1 cellular context compared by ENCODE assay signal in genomic region chr12:3431685-3432084, GRCh38.
TF ChIP-seq lines count a peak whose summit lies in the region.

No MANE protein-coding gene starts in this region.

TF ChIP-seq in HepG2, 621 proteins besides CTCF, POLR2A, EP300 and RAD21 (continued from another document):
- no peak for TF ChIP-seq GTF3A (CRISPR knock-in tag; conservative IDR thresholded peaks at IDR 0.05)
- no peak for TF ChIP-seq JUND (CRISPR knock-in tag; IDR thresholded peaks at IDR 0.05)
- no peak for TF ChIP-seq ZNF564 (CRISPR knock-in tag; IDR thresholded peaks at IDR 0.05)
- no peak for TF ChIP-seq ZGPAT (CRISPR knock-in tag; IDR thresholded peaks at IDR 0.05)
- no peak for TF ChIP-seq ZNF501 (CRISPR knock-in tag; IDR thresholded peaks at IDR 0.05)
- TF ChIP-seq IKZF4 (CRISPR knock-in tag; IDR thresholded peaks at IDR 0.05; ENCODE audit: borderline replicate concordance, low read depth, not compliant biosample characterization) = no peak
- TF ChIP-seq ZSCAN31 (CRISPR knock-in tag; IDR thresholded peaks at IDR 0.05; ENCODE audit: low read depth) = no peak
- TF ChIP-seq HOXA9 (CRISPR knock-in tag; IDR thresholded peaks at IDR 0.05; ENCODE audit: borderline replicate concordance) = no peak
